ENCODE assay signal across 9 cellular contexts in genomic region chr15:59300618-59301139, GRCh38.
DNase-seq lines count a peak whose midpoint lies in the region; ATAC-seq lines count a peak whose summit lies in the region.
"Had no signal": no experiment of that assay in that cellular context is flagged by ENCODE, and none has a peak within 500 bp of the region (broad histone marks: within the 10 kb centered on the region; RNA-seq: fewer than 3 reads in every experiment).

No MANE protein-coding gene starts in this region.

- no peaks in the 10 kb centered on the region for H3K36me3 ChIP-seq in thymus (ENCODE audit: control insufficient read depth, insufficient read depth)
- H3K36me3 ChIP-seq: ovary had no signal

- no peak overlapping the region for H3K4me3 ChIP-seq in thymus (ENCODE audit: low read length)
- H3K4me3 ChIP-seq: ovary had no signal

- no peaks in the 10 kb centered on the region for H3K27me3 ChIP-seq in thymus (ENCODE audit: control insufficient read depth, insufficient read depth)
- H3K27me3 ChIP-seq: ovary had no signal

- H3K27ac ChIP-seq in thymus (ENCODE audit: low read depth), result peak overlapping the region; percentile 64
- H3K27ac ChIP-seq: ovary had no signal

- WGBS in thymus, result 33% methylated on average over 6 of the region's 6 CpGs

- H3K4me3 Mint-ChIP-seq in activated CD4-positive, alpha-beta T cell treated with anti-CD3 and anti-CD28 coated beads, Interleukin-2, amount 10 ng/mL, durations not matched to agents 24 days and 14 days, result peak overlapping the region; percentile 80
- H3K4me3 Mint-ChIP-seq in activated T-helper 2 cell treated with anti-CD3 and anti-CD28 coated beads, Interferon-gamma antibody, Interleukin-2, Interleukin-4, amounts not matched to agents 10 μg/mL and 5 μg/mL and 100 μg/mL, durations not matched to agents 14 hours and 24 hours and 36 hours (ENCODE audit: low read depth), result peak overlapping the region; percentile 18

- H3K4me1 ChIP-seq in thymus (ENCODE audit: control insufficient read depth, insufficient read depth, low read length), result peaks cover 8% of the 10 kb centered on the region

- ATAC-seq in HG03520 (IDR thresholded peaks at IDR 0.05; ENCODE audit: unreplicated experiment) (no peak), GM18873 (IDR thresholded peaks at IDR 0.05; ENCODE audit: low FRiP score, unreplicated experiment) (no peak)

- H3K27me3 Mint-ChIP-seq in activated CD4-positive, alpha-beta T cell treated with anti-CD3 and anti-CD28 coated beads, Interleukin-2, amount 10 ng/mL, durations not matched to agents 24 days and 14 days, result no peaks in the 10 kb centered on the region
- H3K27me3 Mint-ChIP-seq in activated T-helper 2 cell treated with anti-CD3 and anti-CD28 coated beads, Interferon-gamma antibody, Interleukin-2, Interleukin-4, amounts not matched to agents 10 μg/mL and 5 μg/mL and 100 μg/mL, durations not matched to agents 14 hours and 24 hours and 36 hours (ENCODE audit: low read depth), result no peaks in the 10 kb centered on the region

- DNase-seq in activated CD4-positive, alpha-beta T cell treated with anti-CD3 and anti-CD28 coated beads, Interleukin-2, amount 10 ng/mL, durations not matched to agents 24 days and 14 days, result no peak
- DNase-seq in activated CD4-positive, alpha-beta T cell treated with anti-CD3 and anti-CD28 coated beads for 1 hour, result no peak
- DNase-seq in activated T-helper 2 cell treated with anti-CD3 and anti-CD28 coated beads, Interferon-gamma antibody, Interleukin-2, Interleukin-4, amounts not matched to agents 10 μg/mL and 5 μg/mL and 100 μg/mL, durations not matched to agents 14 hours and 24 hours and 36 hours (ENCODE audit: low spot score), result no peak
- DNase-seq in kidney tubule cell (ENCODE audit: low spot score) (peak; percentile 63), NCI-H82 (lab: John Stamatoyannopoulos, UW) (no peak)

- no peaks in the 10 kb centered on the region for H3K9me3 ChIP-seq in thymus (ENCODE audit: control insufficient read depth)
- H3K9me3 ChIP-seq: ovary had no signal

- H3K27ac Mint-ChIP-seq in activated CD4-positive, alpha-beta T cell treated with anti-CD3 and anti-CD28 coated beads, Interleukin-2, amount 10 ng/mL, durations not matched to agents 24 days and 14 days, result peak overlapping the region; percentile 86
- peak overlapping the region; percentile 59 for H3K27ac Mint-ChIP-seq in activated T-helper 2 cell treated with anti-CD3 and anti-CD28 coated beads, Interferon-gamma antibody, Interleukin-2, Interleukin-4, amounts not matched to agents 10 μg/mL and 5 μg/mL and 100 μg/mL, durations not matched to agents 14 hours and 24 hours and 36 hours

- intact Hi-C loops in activated CD4-positive, alpha-beta T cell treated with anti-CD3 and anti-CD28 coated beads, Interleukin-2, amount 10 ng/mL, durations not matched to agents 24 days and 14 days (cut with micrococcal nuclease), result loop anchor here (2.0 to 5.0 kb wide), 3 partner anchors 54 to 320 kb away; partner anchors contain the start of gene MYO1E
- intact Hi-C loops in activated T-helper 2 cell treated with anti-CD3 and anti-CD28 coated beads, Interferon-gamma antibody, Interleukin-2, Interleukin-4, amounts not matched to agents 10 μg/mL and 5 μg/mL and 100 μg/mL, durations not matched to agents 14 hours and 24 hours and 36 hours (cut with micrococcal nuclease), result loop anchor here (1.0 to 2.0 kb wide), 3 partner anchors 44 to 322 kb away; no protein-coding TSS in a partner anchor

- H3K36me3 Mint-ChIP-seq in activated CD4-positive, alpha-beta T cell treated with anti-CD3 and anti-CD28 coated beads, Interleukin-2, amount 10 ng/mL, durations not matched to agents 24 days and 14 days (ENCODE audit: low read depth), result peaks cover 4% of the 10 kb centered on the region
- peaks cover 2% of the 10 kb centered on the region for H3K36me3 Mint-ChIP-seq in activated T-helper 2 cell treated with anti-CD3 and anti-CD28 coated beads, Interferon-gamma antibody, Interleukin-2, Interleukin-4, amounts not matched to agents 10 μg/mL and 5 μg/mL and 100 μg/mL, durations not matched to agents 14 hours and 24 hours and 36 hours (ENCODE audit: low read depth)

- H3K9me3 Mint-ChIP-seq in activated CD4-positive, alpha-beta T cell treated with anti-CD3 and anti-CD28 coated beads, Interleukin-2, amount 10 ng/mL, durations not matched to agents 24 days and 14 days, result no peaks in the 10 kb centered on the region
- no peaks in the 10 kb centered on the region for H3K9me3 Mint-ChIP-seq in activated T-helper 2 cell treated with anti-CD3 and anti-CD28 coated beads, Interferon-gamma antibody, Interleukin-2, Interleukin-4, amounts not matched to agents 10 μg/mL and 5 μg/mL and 100 μg/mL, durations not matched to agents 14 hours and 24 hours and 36 hours

- H3K4me1 Mint-ChIP-seq in activated CD4-positive, alpha-beta T cell treated with anti-CD3 and anti-CD28 coated beads, Interleukin-2, amount 10 ng/mL, durations not matched to agents 24 days and 14 days, result peaks cover 60% of the 10 kb centered on the region
- peaks cover 65% of the 10 kb centered on the region for H3K4me1 Mint-ChIP-seq in activated T-helper 2 cell treated with anti-CD3 and anti-CD28 coated beads, Interferon-gamma antibody, Interleukin-2, Interleukin-4, amounts not matched to agents 10 μg/mL and 5 μg/mL and 100 μg/mL, durations not matched to agents 14 hours and 24 hours and 36 hours (ENCODE audit: low read depth)
